Comparison of ENCODE assay signal across 8 cellular contexts in genomic region chr5:149636861-149637246, GRCh38. TPM values are rescaled to one million over a fixed set of nuclear protein-coding genes. Genes with fewer than 3 reads are reported as not detected.
DNase-seq lines count a peak whose midpoint lies in the region; ATAC-seq and TF ChIP-seq lines count a peak whose summit lies in the region.

No MANE protein-coding gene starts in this region.

- H3K4me3 Mint-ChIP-seq in activated naive CD4-positive, alpha-beta T cell treated with anti-CD3 and anti-CD28 coated beads for 36 hours = no peak overlapping the region

- DNase-seq in activated naive CD4-positive, alpha-beta T cell treated with anti-CD3 and anti-CD28 coated beads for 36 hours = peak; percentile 82
- no peak for DNase-seq in activated naive CD4-positive, alpha-beta T cell treated with Interleukin-2 at 50 U/mL for 16 hours
- DNase-seq in NOMO-1 treated with dmso at 0.1 percent for 144 hours (lab: John Stamatoyannopoulos, UW; ENCODE audit: unreplicated experiment) = peak; percentile 26
- peak in 5 of 7 donors; percentile 45 to 89 (median 82) for DNase-seq in adrenal gland
- peak in 1 of 2 donors; percentile 87 for DNase-seq in heart right ventricle
- DNase-seq in pons (ENCODE audit: low spot score) = peak; percentile 61

- no peak overlapping the region for H3K27ac Mint-ChIP-seq in activated naive CD4-positive, alpha-beta T cell treated with anti-CD3 and anti-CD28 coated beads for 36 hours

- H3K27me3 ChIP-seq in adrenal gland = no peaks in the 10 kb centered on the region
- H3K27me3 ChIP-seq in heart right ventricle = no peaks in the 10 kb centered on the region

- H3K36me3 Mint-ChIP-seq in activated naive CD4-positive, alpha-beta T cell treated with anti-CD3 and anti-CD28 coated beads for 36 hours (ENCODE audit: low read depth) = no peaks in the 10 kb centered on the region

- peaks cover 7 to 8% of the 10 kb centered on the region in 2 donors for H3K4me1 ChIP-seq in adrenal gland (replicated peaks in 1 of 2)
- H3K4me1 ChIP-seq in heart right ventricle = peaks cover 13 to 45% (median 27%) of the 10 kb centered on the region in 9 donors

- TF ChIP-seq CTCF in adrenal gland (IDR thresholded peaks at IDR 0.05) (peak; percentile 53 to 96 (median 86)), heart right ventricle (IDR thresholded peaks at IDR 0.05) (peak; percentile 65 to 90 (median 86))

- no peaks in the 10 kb centered on the region for H3K9me3 Mint-ChIP-seq in activated naive CD4-positive, alpha-beta T cell treated with anti-CD3 and anti-CD28 coated beads for 36 hours

- 33 to 34% (median 33%) methylated on average over 6 of the region's 6 CpGs for WGBS in adrenal gland, 4 donors
- WGBS in heart right ventricle, 2 donors = 35 to 38% methylated on average over 6 of the region's 6 CpGs

- H3K4me3 ChIP-seq in adrenal gland (no peak overlapping the region), heart right ventricle (no peak overlapping the region)

- peaks cover 13% of the 10 kb centered on the region for H3K4me1 Mint-ChIP-seq in activated naive CD4-positive, alpha-beta T cell treated with anti-CD3 and anti-CD28 coated beads for 36 hours (ENCODE audit: low read depth)

- ATAC-seq in HG03565 (IDR thresholded peaks at IDR 0.05; ENCODE audit: unreplicated experiment) (peak; percentile 53), heart right ventricle (peak; percentile 45 to 72 (median 56)), HG03135 (IDR thresholded peaks at IDR 0.05; ENCODE audit: unreplicated experiment) (no peak)

- no peak for TF ChIP-seq POLR2A in adrenal gland (IDR thresholded peaks at IDR 0.05)

- no peaks in the 10 kb centered on the region for H3K27me3 Mint-ChIP-seq in activated naive CD4-positive, alpha-beta T cell treated with anti-CD3 and anti-CD28 coated beads for 36 hours (ENCODE audit: low read depth)

- no peaks in the 10 kb centered on the region for H3K9me3 ChIP-seq in adrenal gland (replicated peaks in 1 of 3)
- H3K9me3 ChIP-seq in heart right ventricle = no peaks in the 10 kb centered on the region

- CTCF ChIA-PET in activated naive CD4-positive, alpha-beta T cell treated with anti-CD3 and anti-CD28 coated beads for 36 hours (lab: Charles Lee) = interaction anchor here (0.6 to 7.1 kb wide), 23 partner anchors 9 to 710 kb away, joined by 3 to 75 read pairs (median 4); no protein-coding TSS in a partner anchor

- H3K27ac ChIP-seq in adrenal gland (no peak overlapping the region), heart right ventricle (no peak overlapping the region)

- intact Hi-C loops in activated naive CD4-positive, alpha-beta T cell treated with anti-CD3 and anti-CD28 coated beads for 36 hours (cut with micrococcal nuclease) = loop anchor here (1.0 to 2.0 kb wide), 5 partner anchors 191 to 582 kb away; no protein-coding TSS in a partner anchor
- intact Hi-C loops in adrenal gland (cut with DNase I) (loop anchor here (5.0 to 10.0 kb wide), 3 partner anchors 195 to 355 kb away; no protein-coding TSS in a partner anchor), heart right ventricle (cut with DNase I) (loop anchor here (1.0 to 10.0 kb wide), 13 partner anchors 190 to 355 kb away; partner anchors contain the start of gene SLC26A2 (in 2 of the 10))

- no peaks in the 10 kb centered on the region for H3K36me3 ChIP-seq in adrenal gland (replicated peaks in 1 of 2)
- H3K36me3 ChIP-seq in heart right ventricle = peaks cover 0 to 12% (median 0%) of the 10 kb centered on the region in 9 donors

RNA-seq across cellular contexts. Expression of gene ARHGEF37, which starts 55.6 kb away (rescaled TPM):
- 1 to 10 TPM in 1 of 2 experiments, under 1 TPM in 1; 0.95 to 2.0 TPM for total RNA-seq in activated naive CD4-positive, alpha-beta T cell treated with anti-CD3 and anti-CD28 coated beads for 36 hours
- total RNA-seq in adrenal gland (1 to 10 TPM; 1.8 to 8.4 (median 4.5) TPM), heart right ventricle (10 to 100 TPM; 13.1 to 31.8 (median 18.3) TPM)
- polyA plus RNA-seq in adrenal gland (1 to 10 TPM; 1.8 to 4.3 (median 2.3) TPM), heart right ventricle (10 to 100 TPM in 1 of 2 donors, 1 to 10 TPM in 1; 4.5 to 10.1 TPM)
